ENCODE assay signal across 9 cellular contexts in the genomic region with DNA sequence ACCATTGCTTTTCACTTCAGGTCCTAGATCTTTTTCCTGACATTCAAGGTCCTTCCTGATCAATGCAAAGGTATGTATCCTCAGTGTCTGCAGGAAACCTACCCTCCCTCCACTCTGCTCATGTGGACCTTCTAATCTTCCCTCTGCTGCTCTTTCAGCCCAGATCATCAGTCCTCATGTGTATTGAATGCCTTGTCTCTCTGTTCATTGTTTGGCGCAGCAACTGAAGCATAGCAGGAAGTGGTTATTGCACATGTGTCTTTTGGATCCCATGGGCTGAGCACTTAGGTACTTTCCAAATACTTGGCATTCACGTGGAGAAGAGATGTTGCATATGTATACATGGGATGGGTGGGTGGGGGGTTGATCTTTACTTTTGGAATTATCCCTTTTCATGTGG. TPM values are rescaled to one million over a fixed set of nuclear protein-coding genes. Genes with fewer than 3 reads are reported as not detected.
DNase-seq lines count a peak whose midpoint lies in the region; ATAC-seq and TF ChIP-seq lines count a peak whose summit lies in the region.
"Had no signal": no experiment of that assay in that cellular context is flagged by ENCODE, and none has a peak within 500 bp of the region (broad histone marks: within the 10 kb centered on the region; RNA-seq: fewer than 3 reads in every experiment).

No MANE protein-coding gene starts in this region.

- no peak overlapping the region for H4K5ac ChIP-seq in IMR-90 (ENCODE audit: low read depth, low read length)

- no peak for TF ChIP-seq RAD21 in IMR-90 (IDR thresholded peaks at IDR 0.05; ENCODE audit: low read length)

- TF ChIP-seq CTCF in IMR-90 (conservative IDR thresholded peaks at IDR 0.05; ENCODE audit: low read depth, low read length): no peak
- no peak for TF ChIP-seq CTCF in choroid plexus epithelial cell (conservative IDR thresholded peaks at IDR 0.05; ENCODE audit: low read depth, low read length)
- no peak for TF ChIP-seq CTCF in right atrium auricular region (IDR thresholded peaks at IDR 0.05)

- no CpG with 5 or more reads among the region's 2 CpGs for WGBS in IMR-90 (ENCODE audit: extremely low coverage in 2 of 2, insufficient read length in 1 of 2), 2 experiments

- 0 out of 2 replicates have a peak overlapping the region, but pooled peaks have one; percentile 20 for H3K23ac ChIP-seq in IMR-90 (ENCODE audit: low read depth, low read length)

- intact Hi-C loops in IMR-90 (cut with micrococcal nuclease) (no loop called here), Right ventricle myocardium inferior (cut with DNase I) (no loop called here)

- peaks cover 0 to 6% of the 10 kb centered on the region in 2 experiments; a peak in 2 of 4 replicates for H3K79me1 ChIP-seq in IMR-90 (ENCODE audit: low read depth in 1 of 2, low read length in 2 of 2)

- no peak overlapping the region for H3K27ac ChIP-seq in IMR-90 (ENCODE audit: insufficient read depth, low read length)
- H3K27ac ChIP-seq in right atrium auricular region: no peak overlapping the region

- BruUV-seq in IMR-90 (replicated peaks; lab: Mats Ljungman, UMichigan): no TSS peak

- H3K4me3 ChIP-seq in IMR-90 (ENCODE audit: insufficient read depth, low read depth, low read length): no peak overlapping the region
- no peak overlapping the region for H3K4me3 ChIP-seq in choroid plexus epithelial cell (ENCODE audit: low read depth, low read length)
- no peak overlapping the region for H3K4me3 ChIP-seq in right atrium auricular region

- DNase-seq in CD1c-positive myeloid dendritic cell (ENCODE audit: extremely low spot score): peak; percentile 44
- peak; percentile 65 for DNase-seq in GF-D8 (lab: John Stamatoyannopoulos, UW)
- peak; percentile 73 for DNase-seq in IMR-90
- DNase-seq in choroid plexus epithelial cell (ENCODE audit: low read depth): peak; percentile 52
- no peak for DNase-seq in right atrium auricular region (ENCODE audit: low spot score)
- DNase-seq in AG08395 (ENCODE audit: low spot score): no peak
- DNase-seq in DMS79 (lab: John Stamatoyannopoulos, UW): no peak
- DNase-seq in Right ventricle myocardium inferior (ENCODE audit: missing footprints): no peak
- DNase-seq: activated CD8-positive, alpha-beta memory T cell treated with anti-CD3 and anti-CD28 coated beads for 24 hours had no signal

- H3K18ac ChIP-seq in IMR-90 (ENCODE audit: low read depth, low read length): no peak overlapping the region

- H4K91ac ChIP-seq in IMR-90 (ENCODE audit: insufficient read depth, low read depth, low read length): peak overlapping the region; percentile 38; the same call in 1 of the 2 replicates

- ATAC-seq in IMR-90 (ENCODE audit: low read depth) (no peak), Right ventricle myocardium inferior (no peak)

- H2AFZ ChIP-seq in IMR-90 (replicated peaks; ENCODE audit: low read length, poor library complexity): no peak overlapping the region

- no peak overlapping the region for H3K9ac ChIP-seq in IMR-90 (ENCODE audit: low read depth, low read length)

- H2BK120ac ChIP-seq in IMR-90 (ENCODE audit: low read depth, low read length): peak overlapping the region; percentile 42; the same call in 1 of the 2 replicates

- H2AK5ac ChIP-seq in IMR-90 (ENCODE audit: low read depth, low read length): peak overlapping the region; percentile 25; the same call in 1 of the 2 replicates

- no peak overlapping the region for H2BK5ac ChIP-seq in IMR-90 (ENCODE audit: low read depth, low read length, poor library complexity, severe bottlenecking)

- no peak overlapping the region for H4K8ac ChIP-seq in IMR-90 (ENCODE audit: low read depth in 2 of 2, low read length in 2 of 2)

- H3K4me1 ChIP-seq in IMR-90 (ENCODE audit: control insufficient read depth, insufficient read depth, low read length) (peaks cover 14% of the 10 kb centered on the region), right atrium auricular region (peaks cover 0 to 6% of the 10 kb centered on the region in 2 donors)

- H3K36me3 ChIP-seq in IMR-90 (ENCODE audit: control insufficient read depth, insufficient read depth, low read length) (no peaks in the 10 kb centered on the region), right atrium auricular region (no peaks in the 10 kb centered on the region)

- CTCF ChIA-PET in IMR-90 (lab: Yijun Ruan, JAX): no interaction called here

- peak overlapping the region; percentile 27; the same call in 1 of the 2 replicates for H3K4ac ChIP-seq in IMR-90 (ENCODE audit: low read depth, low read length)

- dilution Hi-C loops in IMR-90 (cut with HindIII; ENCODE audit: low sequenced_read_pairs, unreplicated experiment): no loop called here

- POLR2A ChIA-PET in IMR-90 (lab: Charles Lee; ENCODE audit: unreplicated experiment): no interaction called here

- no peak for TF ChIP-seq POLR2A in IMR-90 (IDR thresholded peaks at IDR 0.05; ENCODE audit: low read depth, low read length)

- no peak overlapping the region for H3K56ac ChIP-seq in IMR-90 (ENCODE audit: extremely low read depth, insufficient read depth, low read length)

- H4K20me1 ChIP-seq in IMR-90 (ENCODE audit: insufficient read depth, low read length): peaks cover 2% of the 10 kb centered on the region

- in situ Hi-C loops in IMR-90 (cut with MboI; ENCODE audit: low sequenced_read_pairs): no loop called here

- peak overlapping the region; percentile 24; the same call in 1 of the 3 replicates for H2BK15ac ChIP-seq in IMR-90 (ENCODE audit: low read depth, low read length)

- H2BK20ac ChIP-seq in IMR-90 (ENCODE audit: low read depth, low read length): peak overlapping the region; percentile 5; the same call in 1 of the 2 replicates

- H3K27me3 ChIP-seq in IMR-90 (ENCODE audit: control insufficient read depth, insufficient read depth, low read length): no peaks in the 10 kb centered on the region
- no peaks in the 10 kb centered on the region for H3K27me3 ChIP-seq in right atrium auricular region

- H3K14ac ChIP-seq in IMR-90 (replicated peaks; ENCODE audit: low read depth, low read length): peak overlapping the region; percentile 0; the same call in 1 of the 2 replicates

- no peaks in the 10 kb centered on the region for H3K9me3 ChIP-seq in IMR-90 (ENCODE audit: control insufficient read depth, insufficient read depth, low read length)
- no peaks in the 10 kb centered on the region for H3K9me3 ChIP-seq in right atrium auricular region

- peaks cover 19% of the 10 kb centered on the region for H3K9me1 ChIP-seq in IMR-90 (ENCODE audit: insufficient read depth, low read length)

- H2AK9ac ChIP-seq in IMR-90 (replicated peaks; ENCODE audit: low read depth, low read length, poor library complexity): peak overlapping the region; percentile 20

- no peak overlapping the region for H3K4me2 ChIP-seq in IMR-90 (ENCODE audit: low read depth, low read length)

TF ChIP-seq in IMR-90, 13 proteins besides CTCF, POLR2A, EP300 and RAD21:
- TF ChIP-seq SMC3 (IDR thresholded peaks at IDR 0.05; ENCODE audit: low read depth, low read length) (no peak), NFE2L2 (IDR thresholded peaks at IDR 0.05; ENCODE audit: low read depth, low read length) (no peak), MXI1 (IDR thresholded peaks at IDR 0.05; ENCODE audit: borderline replicate concordance, low read depth, low read length) (no peak), RFX5 (IDR thresholded peaks at IDR 0.05; ENCODE audit: low read depth, low read length) (no peak), RCOR1 (IDR thresholded peaks at IDR 0.05; ENCODE audit: insufficient replicate concordance, low read length) (no peak), MAZ (IDR thresholded peaks at IDR 0.05; ENCODE audit: borderline replicate concordance, low read depth, low read length) (no peak)
- TF ChIP-seq, protein P1, sequence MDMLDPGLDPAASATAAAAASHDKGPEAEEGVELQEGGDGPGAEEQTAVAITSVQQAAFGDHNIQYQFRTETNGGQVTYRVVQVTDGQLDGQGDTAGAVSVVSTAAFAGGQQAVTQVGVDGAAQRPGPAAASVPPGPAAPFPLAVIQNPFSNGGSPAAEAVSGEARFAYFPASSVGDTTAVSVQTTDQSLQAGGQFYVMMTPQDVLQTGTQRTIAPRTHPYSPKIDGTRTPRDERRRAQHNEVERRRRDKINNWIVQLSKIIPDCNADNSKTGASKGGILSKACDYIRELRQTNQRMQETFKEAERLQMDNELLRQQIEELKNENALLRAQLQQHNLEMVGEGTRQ (IDR thresholded peaks at IDR 0.05; ENCODE audit: low read depth, low read length): no peak

RNA-seq across cellular contexts. Expression of gene NIN, which starts 4.3 kb away (rescaled TPM):
- total RNA-seq in IMR-90 (2012; rRNA removed): 98.4 and 99.2 TPM in 2 replicates
- 13.8 and 15.2 TPM in 2 replicates for polyA plus RNA-seq in IMR-90 (2012; rRNA removed)
- polyA plus RNA-seq in IMR-90 (2012; cell fraction: cytosol; rRNA removed): 4.7 and 7.3 TPM in 2 replicates
- polyA plus RNA-seq in IMR-90 (2012; cell fraction: nucleus; rRNA removed; ENCODE audit: low replicate concordance): 4.4 and 13.1 TPM in 2 replicates
- total RNA-seq in right atrium auricular region: 10 to 100 TPM; 30.1 to 49.7 TPM
- 22.2 TPM for total RNA-seq in Right ventricle myocardium inferior

RNA-seq across cellular contexts. Expression of gene ABHD12B, which starts 36.6 kb away (rescaled TPM):
- 0.18 TPM in 1 of 2 replicates, not detected in the other for total RNA-seq in IMR-90 (2012; rRNA removed)
- not detected in 2 replicates for polyA plus RNA-seq in IMR-90 (2012; rRNA removed)
- 0.03 and 0.05 TPM in 2 replicates for polyA plus RNA-seq in IMR-90 (2012; cell fraction: cytosol; rRNA removed)
- 0.02 and 0.10 TPM in 2 replicates for polyA plus RNA-seq in IMR-90 (2012; cell fraction: nucleus; rRNA removed; ENCODE audit: low replicate concordance)
- under 1 TPM in 1 of 2 donors, not detected in 1; 0.83 TPM for total RNA-seq in right atrium auricular region
- total RNA-seq in Right ventricle myocardium inferior: not detected

Comparison
In these comparisons a context has a peak if more than half of its experiments do, and no peak if none do; other contexts are left out.
1. DNase-seq: peak in CD1c-positive myeloid dendritic cell (single experiment), GF-D8 (single experiment), IMR-90 (single experiment) and choroid plexus epithelial cell (single experiment); none in right atrium auricular region (single experiment), AG08395 (single experiment), DMS79 (single experiment) and Right ventricle myocardium inferior (single experiment).